10 cellular contexts compared by ENCODE assay signal in genomic region chr14:89720076-89720687, GRCh38.
A peak's percentile ranks its signal among the peaks of the same experiment; 100 is the strongest.
DNase-seq lines count a peak whose midpoint lies in the region; ATAC-seq and TF ChIP-seq lines count a peak whose summit lies in the region.
"Had no signal": no experiment of that assay in that cellular context is flagged by ENCODE, and none has a peak within 500 bp of the region (broad histone marks: within the 10 kb centered on the region; RNA-seq: fewer than 3 reads in every experiment).

No MANE protein-coding gene starts in this region.

- H3K4me1 ChIP-seq in DND-41 (ENCODE audit: insufficient read depth, low read length), result peaks cover 49% of the 10 kb centered on the region
- H3K4me1 ChIP-seq in osteoblast (ENCODE audit: insufficient read depth, low read length), result peaks cover 5% of the 10 kb centered on the region

- H3K4me3 ChIP-seq in DND-41 (ENCODE audit: low read depth in 1 of 2, low read length in 2 of 2) (peak overlapping the region in 1 of 2 experiments; percentile 30; a peak in 2 of 4 replicates), osteoblast (ENCODE audit: insufficient read depth, low read length) (no peak overlapping the region)

- no peak for ATAC-seq in DND-41 (ENCODE audit: insufficient read depth, low read depth)
- peak; percentile 6 to 14 for ATAC-seq in activated naive CD4-positive, alpha-beta T cell treated with anti-CD3 and anti-CD28 coated beads, Interleukin-2, amount 50 U/mL, for 72 hours
- ATAC-seq in GM21619 (IDR thresholded peaks at IDR 0.05; ENCODE audit: unreplicated experiment), result no peak

- no peaks in the 10 kb centered on the region for H4K20me1 ChIP-seq in DND-41 (ENCODE audit: insufficient read depth, low read length)
- H4K20me1 ChIP-seq in osteoblast (ENCODE audit: insufficient read depth, low read length), result no peaks in the 10 kb centered on the region

- peak overlapping the region; percentile 53 for H3K4me2 ChIP-seq in DND-41 (ENCODE audit: insufficient read depth, low read length)
- H3K4me2 ChIP-seq in osteoblast (ENCODE audit: insufficient read depth, low read length), result no peak overlapping the region

- H2AFZ ChIP-seq in DND-41 (ENCODE audit: low read depth, low read length), result peak overlapping the region; percentile 59
- peak overlapping the region; percentile 60 for H2AFZ ChIP-seq in osteoblast (ENCODE audit: low read length)

- H3K9me3 Mint-ChIP-seq in IgD-negative memory B cell, result peaks cover 0 to 3% (median 1%) of the 10 kb centered on the region in 3 donors
- peaks cover 6 to 19% of the 10 kb centered on the region in 2 donors for H3K9me3 Mint-ChIP-seq in activated naive CD4-positive, alpha-beta T cell treated with anti-CD3 and anti-CD28 coated beads, Interleukin-2, amount 50 U/mL, for 72 hours
- H3K9me3 Mint-ChIP-seq: neural crest cell had no signal

- H3K27ac ChIP-seq in DND-41 (ENCODE audit: low read length) (peak overlapping the region; percentile 91), osteoblast (ENCODE audit: low read depth, low read length) (no peak overlapping the region)

- H3K79me2 ChIP-seq in DND-41 (ENCODE audit: insufficient read depth, low read length) (no peaks in the 10 kb centered on the region), osteoblast (ENCODE audit: insufficient read depth, low read length) (no peaks in the 10 kb centered on the region)

- peak overlapping the region; percentile 78 to 99 (median 96) for H3K27ac Mint-ChIP-seq in IgD-negative memory B cell
- peak overlapping the region; percentile 92 to 93 for H3K27ac Mint-ChIP-seq in activated naive CD4-positive, alpha-beta T cell treated with anti-CD3 and anti-CD28 coated beads, Interleukin-2, amount 50 U/mL, for 72 hours

- no peaks in the 10 kb centered on the region for H3K9me3 ChIP-seq in DND-41 (ENCODE audit: insufficient read depth, low read length, severe bottlenecking)
- H3K9me3 ChIP-seq in osteoblast (ENCODE audit: low read depth, low read length), result no peaks in the 10 kb centered on the region

- H3K4me3 Mint-ChIP-seq in IgD-negative memory B cell, result peak overlapping the region in 3 of 4 donors; percentile 27 to 81 (median 78)
- H3K4me3 Mint-ChIP-seq: neural crest cell had no signal

- H3K36me3 ChIP-seq in DND-41 (ENCODE audit: insufficient read depth, low read length) (no peaks in the 10 kb centered on the region), osteoblast (ENCODE audit: insufficient read depth, low read length) (no peaks in the 10 kb centered on the region)

- peaks cover 3% of the 10 kb centered on the region for H3K36me3 Mint-ChIP-seq in IgD-negative memory B cell
- H3K36me3 Mint-ChIP-seq in activated naive CD4-positive, alpha-beta T cell treated with anti-CD3 and anti-CD28 coated beads, Interleukin-2, amount 50 U/mL, for 72 hours, result peaks cover 19 to 27% of the 10 kb centered on the region in 2 donors

- peak overlapping the region; percentile 49 for H3K9ac ChIP-seq in DND-41 (ENCODE audit: low read depth, low read length)

- H3K27me3 ChIP-seq in DND-41 (ENCODE audit: insufficient read depth, low read length, poor library complexity) (no peaks in the 10 kb centered on the region), osteoblast (ENCODE audit: insufficient read depth, low read length) (no peaks in the 10 kb centered on the region)

- TF ChIP-seq CTCF in DND-41 (IDR thresholded peaks at IDR 0.05; ENCODE audit: borderline replicate concordance, extremely low read depth, low read length, poor library complexity, severe bottlenecking) (no peak), osteoblast (IDR thresholded peaks at IDR 0.05; ENCODE audit: extremely low read depth, low read depth, low read length) (no peak)

- peaks cover 35 to 54% (median 42%) of the 10 kb centered on the region in 3 donors for H3K4me1 Mint-ChIP-seq in IgD-negative memory B cell

- peak; percentile 36 for DNase-seq in DND-41
- DNase-seq in activated naive CD4-positive, alpha-beta T cell treated with anti-CD3 and anti-CD28 coated beads, Interleukin-2, amount 50 U/mL, for 72 hours (ENCODE audit: low spot score in 2 of 2), result no peak
- no peak for DNase-seq in osteoblast (ENCODE audit: insufficient read length, low spot score, missing footprints)
- DNase-seq in DMS 273 (lab: John Stamatoyannopoulos, UW; ENCODE audit: unreplicated experiment), result no peak
- no peak for DNase-seq in hippocampal formation (lab: John Stamatoyannopoulos, UW)
- DNase-seq in NK-92 (lab: John Stamatoyannopoulos, UW; ENCODE audit: unreplicated experiment), result no peak
- DNase-seq: NCI-H2081 treated with DMSO at 0.1 percent for 48 hours had no signal

- H3K27me3 Mint-ChIP-seq in IgD-negative memory B cell, result peaks cover 1% of the 10 kb centered on the region

Comparison
In these comparisons a context has a peak if more than half of its experiments do, and no peak if none do; other contexts are left out.
1. ATAC-seq: peak in activated naive CD4-positive, alpha-beta T cell treated with anti-CD3 and anti-CD28 coated beads, Interleukin-2, amount 50 U/mL, for 72 hours (2 of 2); none in DND-41 (single experiment) and GM21619 (single experiment).